ENCODE assay signal across 1 cellular context in the genomic region with DNA sequence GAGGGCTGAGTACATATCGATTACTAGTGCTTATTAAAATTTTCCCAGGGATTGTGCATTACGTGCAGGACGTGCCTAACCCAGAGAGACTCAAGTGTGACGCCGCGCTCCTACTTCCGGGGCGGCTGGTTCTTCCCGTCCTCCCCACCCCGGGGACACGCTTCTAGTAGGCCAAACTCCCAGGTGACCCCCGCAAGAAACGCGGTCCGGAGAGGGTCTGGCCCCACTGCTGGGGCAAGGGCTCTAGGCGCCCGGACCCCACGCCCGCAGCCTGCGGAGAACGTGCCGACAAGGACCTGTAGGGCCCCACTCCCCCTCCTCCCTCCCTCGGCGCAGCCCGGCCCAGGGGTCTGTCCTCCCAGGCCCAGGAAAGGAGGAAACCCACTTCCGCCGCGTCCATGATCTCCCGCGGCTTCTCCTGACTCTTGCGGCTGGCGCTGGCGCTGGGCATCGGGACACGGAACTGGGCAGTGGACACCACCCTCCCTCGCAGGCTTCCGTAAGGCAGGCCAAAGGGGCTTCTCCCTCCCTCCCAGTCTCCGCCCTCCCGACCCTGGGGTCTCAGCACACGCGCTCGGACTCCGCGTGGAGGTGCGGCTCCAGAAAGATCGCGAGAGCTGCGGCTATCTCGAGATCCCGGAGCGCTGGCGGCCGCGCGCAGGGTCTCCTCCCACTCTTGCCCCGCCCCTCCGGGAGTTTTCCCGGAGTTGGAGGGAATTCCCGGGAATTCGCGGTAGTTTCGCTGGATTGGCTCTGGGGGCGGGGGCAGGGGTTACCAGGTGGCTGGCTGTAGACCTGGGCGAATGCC.
A peak's percentile ranks its signal among the peaks of the same experiment; 100 is the strongest.
TF ChIP-seq lines count a peak whose summit lies in the region.

A gene (minus strand): TSS at position 609 of the 808 bp plus-strand sequence. CDS start 158 bp downstream, at position 451.

TF ChIP-seq in IMR-90, 13 proteins besides CTCF, POLR2A, EP300 and RAD21 (continued from another document):
- TF ChIP-seq, protein P1, sequence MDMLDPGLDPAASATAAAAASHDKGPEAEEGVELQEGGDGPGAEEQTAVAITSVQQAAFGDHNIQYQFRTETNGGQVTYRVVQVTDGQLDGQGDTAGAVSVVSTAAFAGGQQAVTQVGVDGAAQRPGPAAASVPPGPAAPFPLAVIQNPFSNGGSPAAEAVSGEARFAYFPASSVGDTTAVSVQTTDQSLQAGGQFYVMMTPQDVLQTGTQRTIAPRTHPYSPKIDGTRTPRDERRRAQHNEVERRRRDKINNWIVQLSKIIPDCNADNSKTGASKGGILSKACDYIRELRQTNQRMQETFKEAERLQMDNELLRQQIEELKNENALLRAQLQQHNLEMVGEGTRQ (IDR thresholded peaks at IDR 0.05; ENCODE audit: low read depth, low read length): 0 out of 2 replicates have a peak, but pooled peaks have one; percentile 34
